Comparison of ENCODE assay signal across 20 cellular contexts in genomic region chr13:26075498-26075897, GRCh38. TPM values are rescaled to one million over a fixed set of nuclear protein-coding genes. Genes with fewer than 3 reads are reported as not detected.
DNase-seq lines count a peak whose midpoint lies in the region; ATAC-seq and TF ChIP-seq lines count a peak whose summit lies in the region.
"Had no signal": no experiment of that assay in that cellular context is flagged by ENCODE, and none has a peak within 500 bp of the region (broad histone marks: within the 10 kb centered on the region; RNA-seq: fewer than 3 reads in every experiment).

No MANE protein-coding gene starts in this region.

- ATAC-seq in GM18519 (IDR thresholded peaks at IDR 0.05; ENCODE audit: low FRiP score, unreplicated experiment) = no peak
- no peak for ATAC-seq in GM21576 (IDR thresholded peaks at IDR 0.05; ENCODE audit: unreplicated experiment)
- ATAC-seq: GM12878, Right ventricle myocardium inferior, T-helper 17 cell had no signal

- H3K4me3 ChIP-seq in mesendoderm (ENCODE audit: low read length) = no peak overlapping the region
- H3K4me3 ChIP-seq: GM12878, stomach, upper lobe of right lung had no signal

- H2BK15ac ChIP-seq in H9 (ENCODE audit: low read depth, low read length) (no peak overlapping the region), mesendoderm (replicated peaks; ENCODE audit: low read depth) (no peak overlapping the region)

- no CpG with 5 or more reads among the region's 6 CpGs for WGBS in H9 (ENCODE audit: extremely low coverage, insufficient read length, low lambda C conversion rate)
- WGBS in mesendoderm (ENCODE audit: extremely low coverage, insufficient coverage, low lambda C conversion rate) = no CpG with 5 or more reads among the region's 6 CpGs

- H3K14ac ChIP-seq in H9 (ENCODE audit: insufficient read depth, low read length) = no peak overlapping the region

- no peaks in the 10 kb centered on the region for H3K23me2 ChIP-seq in H9 (ENCODE audit: insufficient read length, low read depth, low read length, poor library complexity, severe bottlenecking)

- peak overlapping the region in 1 of 3 experiments; percentile 13; a peak in 1 of 7 replicates for H3K27ac Mint-ChIP-seq in H9
- H3K27ac Mint-ChIP-seq: activated naive CD8-positive, alpha-beta T cell treated with anti-CD3 and anti-CD28 coated beads for 36 hours; T-helper 17 cell had no signal

- H2BK12ac ChIP-seq in H9 (ENCODE audit: insufficient read length, low read depth, low read length) = no peak overlapping the region

- H3K18ac ChIP-seq in H9 (ENCODE audit: insufficient read length, low read depth, low read length) (no peak overlapping the region), mesendoderm (ENCODE audit: low read length) (no peak overlapping the region)

- no peak overlapping the region for H3K4me3 Mint-ChIP-seq in H9
- H3K4me3 Mint-ChIP-seq: activated naive CD8-positive, alpha-beta T cell treated with anti-CD3 and anti-CD28 coated beads for 36 hours; T-helper 17 cell had no signal

- H3T11ph ChIP-seq in H9 (ENCODE audit: low read length) = no peak overlapping the region

- H3K27ac ChIP-seq in H9 (ENCODE audit: insufficient read length, low read depth, low read length) (no peak overlapping the region), mesendoderm (ENCODE audit: low read depth, low read length) (no peak overlapping the region)
- H3K27ac ChIP-seq: stomach, upper lobe of right lung had no signal

- H3K4me1 ChIP-seq in H9 (ENCODE audit: insufficient read depth, low read length) (no peaks in the 10 kb centered on the region), mesendoderm (ENCODE audit: control insufficient read depth, low read depth, low read length) (no peaks in the 10 kb centered on the region)
- H3K4me1 ChIP-seq: stomach, upper lobe of right lung had no signal

- H2AK5ac ChIP-seq in H9 (ENCODE audit: insufficient read length, low read length) (no peak overlapping the region), mesendoderm (ENCODE audit: low read length) (no peak overlapping the region)

- peak; percentile 37; the same call in 2 of the 3 replicates for TF ChIP-seq CTCF in H9 (conservative IDR thresholded peaks at IDR 0.05)

- no peak overlapping the region for H4K91ac ChIP-seq in H9 (ENCODE audit: insufficient read length, low read depth, low read length)

- H3K79me2 ChIP-seq in H9 (ENCODE audit: insufficient read depth, low read length) = no peaks in the 10 kb centered on the region
- no peaks in the 10 kb centered on the region for H3K79me2 ChIP-seq in mesendoderm (ENCODE audit: control insufficient read depth, insufficient read depth, low read length)

- DNase-seq in Caki2 (ENCODE audit: low read depth) = peak; percentile 29
- DNase-seq in H9 = no peak
- DNase-seq in cerebellum (ENCODE audit: low spot score) = peak; percentile 13
- DNase-seq in mesendoderm = peak; percentile 16
- DNase-seq in islet precursor cell = no peak
- DNase-seq: activated CD4-positive, CD25-positive, alpha-beta regulatory T cell; activated naive CD8-positive, alpha-beta T cell treated with anti-CD3 and anti-CD28 coated beads for 36 hours; GF-D8; NCI-H1694; NCI-H446; occipital lobe; stimulated activated CD4-positive, alpha-beta T cell treated with anti-CD3 and anti-CD28 coated beads, Interleukin-2, amount 100 ng/mL, for 48 hours; stomach; T-helper 17 cell; upper lobe of right lung had no signal

- H2BK5ac ChIP-seq in H9 (ENCODE audit: insufficient read length, low read length) (no peak overlapping the region), mesendoderm (ENCODE audit: low read length) (no peak overlapping the region)

- H4K8ac ChIP-seq in H9 (replicated peaks; ENCODE audit: insufficient read length, low read depth, low read length) (no peak overlapping the region), mesendoderm (ENCODE audit: low read depth, low read length) (no peak overlapping the region)

- no peaks in the 10 kb centered on the region for H3K36me3 Mint-ChIP-seq in H9 (ENCODE audit: insufficient read depth in 1 of 3, low read depth in 3 of 3)
- H3K36me3 Mint-ChIP-seq: activated naive CD8-positive, alpha-beta T cell treated with anti-CD3 and anti-CD28 coated beads for 36 hours had no signal

- no peaks in the 10 kb centered on the region for H3K9me3 ChIP-seq in H9 (ENCODE audit: control insufficient read depth, low read depth, low read length)
- H3K9me3 ChIP-seq: stomach, upper lobe of right lung had no signal

- H2AFZ ChIP-seq in H9 (ENCODE audit: low read length) = no peak overlapping the region

- no peak overlapping the region for H3K4ac ChIP-seq in H9 (ENCODE audit: low read depth, low read length)
- no peak overlapping the region for H3K4ac ChIP-seq in mesendoderm (ENCODE audit: low read depth, low read length)

- peaks cover 16% of the 10 kb centered on the region in 2 experiments for H3K4me1 Mint-ChIP-seq in H9

- H3K4me2 ChIP-seq in H9 (ENCODE audit: insufficient read depth, insufficient read length, low read length) = no peak overlapping the region
- H3K4me2 ChIP-seq in mesendoderm (ENCODE audit: low read length) = no peak overlapping the region

- H3K56ac ChIP-seq in H9 (ENCODE audit: insufficient read length, low read depth, low read length) (no peak overlapping the region), mesendoderm (ENCODE audit: low read length) (no peak overlapping the region)

- H3K23ac ChIP-seq in H9 (ENCODE audit: insufficient read length, low read depth, low read length) = no peak overlapping the region
- no peak overlapping the region for H3K23ac ChIP-seq in mesendoderm (ENCODE audit: low read length)

- H4K5ac ChIP-seq in H9 (ENCODE audit: insufficient read length, low read depth, low read length) (no peak overlapping the region), mesendoderm (ENCODE audit: low read length) (no peak overlapping the region)

- no peak overlapping the region for H3K9ac ChIP-seq in H9 (ENCODE audit: extremely low read depth, insufficient read length, low read length)
- H3K9ac ChIP-seq in mesendoderm (ENCODE audit: low read length) = no peak overlapping the region

- H3K9me3 Mint-ChIP-seq in H9 = no peaks in the 10 kb centered on the region
- H3K9me3 Mint-ChIP-seq: activated naive CD8-positive, alpha-beta T cell treated with anti-CD3 and anti-CD28 coated beads for 36 hours had no signal

- no peaks in the 10 kb centered on the region; the same call in 1 of the 2 replicates for H3K27me3 Mint-ChIP-seq in H9 (ENCODE audit: low read depth)

- H3K27me3 ChIP-seq in H9 (ENCODE audit: insufficient read depth, low read length) (no peaks in the 10 kb centered on the region), mesendoderm (ENCODE audit: insufficient read depth, low read length, poor library complexity) (no peaks in the 10 kb centered on the region)

- in situ Hi-C loops in Caki2 (cut with HindIII; ENCODE audit: low pct_unique_long_range_greater_than_20kb, low sequenced_read_pairs) = no loop called here

- H3K79me1 ChIP-seq in H9 (ENCODE audit: insufficient read depth, low read depth, low read length, poor library complexity, severe bottlenecking) (no peaks in the 10 kb centered on the region), mesendoderm (ENCODE audit: low read length) (no peaks in the 10 kb centered on the region)

- H2BK20ac ChIP-seq in H9 (ENCODE audit: low read depth, low read length, poor library complexity, severe bottlenecking) = no peak overlapping the region

- no peaks in the 10 kb centered on the region for H3K36me3 ChIP-seq in mesendoderm (ENCODE audit: control insufficient read depth, insufficient read depth, low read length)
- H3K36me3 ChIP-seq: stomach, upper lobe of right lung had no signal

- no peaks in the 10 kb centered on the region for H4K20me1 ChIP-seq in H9 (ENCODE audit: control insufficient read depth, insufficient read depth, insufficient read length)

- H2BK120ac ChIP-seq in H9 (ENCODE audit: low read depth, low read length, poor library complexity, severe bottlenecking) (no peak overlapping the region), mesendoderm (ENCODE audit: low read depth, low read length) (no peak overlapping the region)

RNA-seq across cellular contexts. Expression of gene SHISA2, which starts 23.7 kb away (rescaled TPM):
- 127 and 148 TPM in 2 replicates for total RNA-seq in Caki2 (2014; rRNA removed; shearing (Covaris generic); ENCODE audit: low replicate concordance)
- 7.4 and 8.1 TPM in 2 replicates for total RNA-seq in H9 (2021)
- total RNA-seq in cerebellum = 12.6 TPM
- 1.2 TPM for polyA plus RNA-seq in mesendoderm (2013, experiment 1 of 2)
- polyA plus RNA-seq in mesendoderm (2013, experiment 2 of 2) = 1.1 TPM
- polyA plus RNA-seq: liver had no signal

Comparison
In these comparisons a context has a peak if more than half of its experiments do, and no peak if none do; other contexts are left out.
1. DNase-seq: peak in Caki2 (single experiment), cerebellum (single experiment) and mesendoderm (single experiment); none in H9 (single experiment) and islet precursor cell (single experiment).